1 cellular context compared by ENCODE assay signal in the genomic region with DNA sequence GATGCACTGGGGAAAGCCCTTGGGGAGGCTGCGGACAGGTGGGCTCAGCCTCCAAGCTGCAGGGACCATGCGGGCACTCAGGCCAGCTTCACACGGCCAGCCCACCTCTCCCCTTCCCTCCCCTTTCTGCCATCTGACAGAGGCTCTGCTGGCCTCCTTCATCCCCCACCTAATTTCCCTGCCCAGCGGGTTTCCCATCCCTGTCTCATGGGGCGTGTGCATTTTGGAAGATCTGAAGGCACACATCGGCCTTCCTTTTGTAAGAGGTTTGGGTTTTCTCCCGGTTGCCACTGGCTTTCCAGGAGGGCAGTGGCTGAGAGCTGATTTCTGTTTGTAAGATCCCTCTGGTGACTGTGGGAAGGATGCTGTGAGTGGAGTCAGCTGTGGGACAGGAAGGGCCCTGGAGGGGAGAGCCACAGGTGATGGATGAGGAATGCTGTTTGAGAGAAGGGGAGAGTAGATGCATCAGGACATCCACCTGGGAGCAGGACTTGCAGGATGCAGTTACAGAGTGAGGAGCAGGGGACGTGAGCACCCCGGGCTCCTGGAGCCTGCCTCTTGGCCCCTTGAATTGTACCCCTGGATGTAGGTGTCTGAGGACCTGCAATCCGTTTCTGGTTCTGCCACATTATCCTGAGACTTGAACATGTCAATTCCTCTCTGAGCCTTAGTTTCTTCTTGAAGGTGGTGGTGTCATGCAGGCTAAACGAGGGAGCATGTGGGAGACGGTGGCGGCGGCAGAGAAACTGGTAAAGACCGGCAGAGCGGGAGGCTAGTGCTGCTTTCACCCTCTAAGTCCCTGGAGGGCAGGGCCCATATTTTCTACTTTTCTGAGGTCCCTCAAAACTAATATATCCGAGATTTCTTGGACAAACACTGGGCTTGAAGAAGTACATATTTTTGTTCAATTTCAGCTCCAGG.
TF ChIP-seq lines count a peak whose summit lies in the region.

No MANE protein-coding gene starts in this region.

TF ChIP-seq in HEK293, 187 proteins besides CTCF, POLR2A, EP300 and RAD21:
- TF ChIP-seq SCRT1 (tag by site-specific recombination; IDR thresholded peaks at IDR 0.05; ENCODE audit: borderline replicate concordance): 0 out of 2 replicates have a peak, but pooled peaks have one; percentile 30
- TF ChIP-seq, protein P1, sequence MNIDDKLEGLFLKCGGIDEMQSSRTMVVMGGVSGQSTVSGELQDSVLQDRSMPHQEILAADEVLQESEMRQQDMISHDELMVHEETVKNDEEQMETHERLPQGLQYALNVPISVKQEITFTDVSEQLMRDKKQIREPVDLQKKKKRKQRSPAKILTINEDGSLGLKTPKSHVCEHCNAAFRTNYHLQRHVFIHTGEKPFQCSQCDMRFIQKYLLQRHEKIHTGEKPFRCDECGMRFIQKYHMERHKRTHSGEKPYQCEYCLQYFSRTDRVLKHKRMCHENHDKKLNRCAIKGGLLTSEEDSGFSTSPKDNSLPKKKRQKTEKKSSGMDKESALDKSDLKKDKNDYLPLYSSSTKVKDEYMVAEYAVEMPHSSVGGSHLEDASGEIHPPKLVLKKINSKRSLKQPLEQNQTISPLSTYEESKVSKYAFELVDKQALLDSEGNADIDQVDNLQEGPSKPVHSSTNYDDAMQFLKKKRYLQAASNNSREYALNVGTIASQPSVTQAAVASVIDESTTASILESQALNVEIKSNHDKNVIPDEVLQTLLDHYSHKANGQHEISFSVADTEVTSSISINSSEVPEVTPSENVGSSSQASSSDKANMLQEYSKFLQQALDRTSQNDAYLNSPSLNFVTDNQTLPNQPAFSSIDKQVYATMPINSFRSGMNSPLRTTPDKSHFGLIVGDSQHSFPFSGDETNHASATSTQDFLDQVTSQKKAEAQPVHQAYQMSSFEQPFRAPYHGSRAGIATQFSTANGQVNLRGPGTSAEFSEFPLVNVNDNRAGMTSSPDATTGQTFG (tag by site-specific recombination; IDR thresholded peaks at IDR 0.05; ENCODE audit: borderline replicate concordance): no peak
- no peak for TF ChIP-seq ZNF560 (tag by site-specific recombination; IDR thresholded peaks at IDR 0.05; ENCODE audit: borderline replicate concordance)
- TF ChIP-seq ZNF785 (tag by site-specific recombination; IDR thresholded peaks at IDR 0.05): no peak
- TF ChIP-seq ZNF146 (tag by site-specific recombination; IDR thresholded peaks at IDR 0.05): no peak
- no peak for TF ChIP-seq BCL11B (tag by site-specific recombination; IDR thresholded peaks at IDR 0.05; ENCODE audit: low read depth)
- peak; percentile 54 for TF ChIP-seq SCRT2 (tag by site-specific recombination; IDR thresholded peaks at IDR 0.05)
- TF ChIP-seq ZNF16 (tag by site-specific recombination; IDR thresholded peaks at IDR 0.05; ENCODE audit: low read depth): no peak
TF ChIP-seq in HEK293: peak in this region for 2.
